In the genomic region with DNA sequence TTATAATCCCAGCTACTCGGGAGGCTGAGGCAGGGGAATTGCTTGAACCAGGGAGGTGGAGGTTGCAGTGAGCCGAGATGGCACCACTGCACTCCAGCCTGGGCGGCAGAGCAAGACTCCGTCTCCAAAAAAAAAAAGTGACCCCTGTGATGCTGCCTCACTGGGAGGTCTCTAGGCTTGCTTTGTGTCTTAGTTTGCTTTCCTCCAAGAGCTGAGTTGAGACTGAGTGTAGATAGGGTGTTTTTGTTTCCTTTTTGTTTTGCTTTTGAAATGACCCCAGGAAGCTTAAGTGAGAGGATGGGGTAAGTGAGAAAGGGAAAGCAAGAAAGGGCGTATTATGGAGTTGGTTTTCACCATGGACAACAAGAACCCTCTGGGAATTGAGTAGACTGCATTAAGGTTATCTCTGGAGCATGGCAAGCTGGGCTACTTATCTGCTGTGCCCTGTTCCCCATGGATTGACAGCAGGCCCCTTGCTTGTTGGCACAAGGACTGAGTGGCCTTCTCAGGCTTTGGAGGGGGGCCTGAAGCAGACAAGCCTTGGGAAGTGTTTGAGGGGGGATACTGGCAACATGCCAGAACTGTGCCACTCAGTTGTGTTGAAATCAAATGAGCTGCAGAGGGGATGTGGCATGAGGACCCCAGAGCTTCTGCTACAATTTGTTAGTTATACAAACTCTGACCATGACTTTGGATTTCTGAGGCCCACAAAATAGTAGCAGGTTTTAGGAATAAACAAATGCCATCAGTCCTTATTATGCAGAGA, we compare ENCODE assay signal across 15 cellular contexts.
"Had no signal": no experiment of that assay in that cellular context is flagged by ENCODE, and none has a peak within 500 bp of the region (broad histone marks: within the 10 kb centered on the region; RNA-seq: fewer than 3 reads in every experiment).

No MANE protein-coding gene starts in this region.

- H3K27ac ChIP-seq: colonic mucosa, esophagus squamous epithelium, hepatocyte, ovary, right atrium auricular region had no signal

- H3K36me3 ChIP-seq: colonic mucosa, esophagus squamous epithelium, ovary, right atrium auricular region had no signal

- H3K9me3 ChIP-seq: colonic mucosa, esophagus squamous epithelium, ovary, right atrium auricular region had no signal

- H2AFZ ChIP-seq: hepatocyte had no signal

- H3K4me2 ChIP-seq: hepatocyte had no signal

- H3K27me3 ChIP-seq: colonic mucosa, esophagus squamous epithelium, hepatocyte, ovary, right atrium auricular region had no signal

- DNase-seq: colonic mucosa; dermis blood vessel endothelial cell; esophagus squamous epithelium; foreskin fibroblast; head of caudate nucleus; mesendoderm; naive B cell; nucleus accumbens; ovary; small intestine; stimulated activated CD4-positive, alpha-beta T cell treated with anti-CD3 and anti-CD28 coated beads, Interleukin-12 subunit alpha, Interleukin-12 subunit beta, amount 100 ng/mL, for 4 hours; stimulated activated naive CD4-positive, alpha-beta T cell treated with Interleukin-2 at 50 U/mL for 16 hours; trophoblast cell had no signal

- H3K79me2 ChIP-seq: hepatocyte had no signal

- H3K4me1 ChIP-seq: colonic mucosa, esophagus squamous epithelium, right atrium auricular region had no signal

- H3K4me3 ChIP-seq: colonic mucosa, esophagus squamous epithelium, hepatocyte, ovary, right atrium auricular region had no signal
